Comparison of ENCODE assay signal across 8 cellular contexts in genomic region chr10:73095479-73096021, GRCh38. TPM values are rescaled to one million over a fixed set of nuclear protein-coding genes. Genes with fewer than 3 reads are reported as not detected.
DNase-seq lines count a peak whose midpoint lies in the region; FAIRE-seq and TF ChIP-seq lines count a peak whose summit lies in the region.

No MANE protein-coding gene starts in this region.

- WGBS in H1 (ENCODE audit: extremely low coverage in 1 of 2, insufficient coverage in 1 of 2, insufficient read length in 1 of 2, insufficient replicate concordance in 2 of 2, low coverage in 1 of 2, low lambda C conversion rate in 2 of 2, missing lambda C conversion rate in 1 of 2), 2 experiments, result 2% methylated on average over 15 of the region's 15 CpGs; no CpG with 5 or more reads in 1 of the 2 experiments
- no CpG with 5 or more reads among the region's 15 CpGs for WGBS in mesendoderm (ENCODE audit: extremely low coverage, insufficient coverage, low lambda C conversion rate)

- DNase-seq in DMS53 (lab: John Stamatoyannopoulos, UW), result peak; percentile 55
- no peak for DNase-seq in DMS53 treated with DMSO at 0.1 percent for 48 hours (lab: John Stamatoyannopoulos, UW; ENCODE audit: unreplicated experiment)
- peak; percentile 47 for DNase-seq in NAMALWA (ENCODE audit: low spot score)
- peak; percentile 28 for DNase-seq in activated CD4-positive, alpha-beta T cell treated with anti-CD3 and anti-CD28 coated beads, Interleukin-2, amount 50 U/mL, for 1 hour
- DNase-seq in H1 (ENCODE audit: low read depth in 1 of 2, low spot score in 2 of 2), result no peak
- DNase-seq in mesendoderm, result peak; percentile 84
- DNase-seq in 8988T, result no peak

- no peak for TF ChIP-seq RAD21 in H1 (IDR thresholded peaks at IDR 0.05 in 1 of 2, conservative IDR thresholded peaks at IDR 0.05 in 1 of 2; ENCODE audit: low read depth in 2 of 2, low read length in 2 of 2)

- H3K79me2 ChIP-seq in H1 (ENCODE audit: control insufficient read depth in 1 of 2, insufficient read depth in 2 of 2, low read length in 2 of 2) (peaks cover 0 to 34% of the 10 kb centered on the region in 2 experiments; a peak in 3 of 4 replicates), mesendoderm (ENCODE audit: control insufficient read depth, insufficient read depth, low read length) (peaks cover 17% of the 10 kb centered on the region)

- no peaks in the 10 kb centered on the region for H4K20me1 ChIP-seq in H1 (replicated peaks in 1 of 2; ENCODE audit: control insufficient read depth in 1 of 2, insufficient read depth in 2 of 2, low read length in 2 of 2)

- no peak for TF ChIP-seq CTCF in H1 (IDR thresholded peaks at IDR 0.05; ENCODE audit: control extremely low read depth in 1 of 3, insufficient read depth in 1 of 3, low read depth in 1 of 3, low read length in 3 of 3)

- no peak overlapping the region for H2BK20ac ChIP-seq in H1 (ENCODE audit: low read length)

- H3K27ac ChIP-seq in H1 (ENCODE audit: low read depth, low read length), result peak overlapping the region; percentile 78; the same call in 1 of the 2 replicates
- H3K27ac ChIP-seq in mesendoderm (ENCODE audit: low read depth, low read length), result peak overlapping the region; percentile 95
- H3K27ac ChIP-seq in stomach smooth muscle (ENCODE audit: low read length), result peak overlapping the region; percentile 91

- H2BK5ac ChIP-seq in H1 (ENCODE audit: low read depth, low read length) (no peak overlapping the region), mesendoderm (ENCODE audit: low read length) (peak overlapping the region; percentile 58)

- H3K27me3 ChIP-seq in H1 (replicated peaks in 1 of 4; ENCODE audit: control insufficient read depth in 3 of 4, extremely low read depth in 1 of 4, insufficient read depth in 3 of 4, low read length in 3 of 4), result no peaks in the 10 kb centered on the region
- H3K27me3 ChIP-seq in mesendoderm (ENCODE audit: insufficient read depth, low read length, poor library complexity), result no peaks in the 10 kb centered on the region
- no peaks in the 10 kb centered on the region for H3K27me3 ChIP-seq in stomach smooth muscle (ENCODE audit: control insufficient read depth in 1 of 2, insufficient read depth in 2 of 2, low read length in 2 of 2)

- no peak overlapping the region for H4K91ac ChIP-seq in H1 (replicated peaks; ENCODE audit: insufficient read length, low read length)

- no peak overlapping the region for H3K14ac ChIP-seq in H1 (ENCODE audit: insufficient read length)

- H3K4me1 ChIP-seq in H1 (replicated peaks in 1 of 4; ENCODE audit: control insufficient read depth in 3 of 4, insufficient read depth in 4 of 4, low read length in 3 of 4) (peaks cover 0 to 2% (median 0%) of the 10 kb centered on the region in 4 experiments; a peak in 1 of 7 replicates), mesendoderm (ENCODE audit: control insufficient read depth, low read depth, low read length) (peaks cover 2% of the 10 kb centered on the region), stomach smooth muscle (ENCODE audit: control insufficient read depth, insufficient read depth, low read length) (peaks cover 17% of the 10 kb centered on the region)

- H3K9me3 ChIP-seq in H1 (ENCODE audit: insufficient read depth in 2 of 2, low read depth in 1 of 2, low read length in 1 of 2), result no peaks in the 10 kb centered on the region
- no peaks in the 10 kb centered on the region for H3K9me3 ChIP-seq in stomach smooth muscle (ENCODE audit: control insufficient read depth in 2 of 2, low read length in 2 of 2)

- FAIRE-seq in H1 (lab: Jason Lieb, UNC), result no peak

- no peak for TF ChIP-seq POLR2A in H1 (IDR thresholded peaks at IDR 0.05; ENCODE audit: control extremely low read depth in 1 of 2, low read depth in 2 of 2, low read length in 2 of 2)

- H2BK120ac ChIP-seq in H1 (replicated peaks; ENCODE audit: low read depth, low read length) (no peak overlapping the region), mesendoderm (ENCODE audit: low read depth, low read length) (no peak overlapping the region)

- no peak overlapping the region for H3K23ac ChIP-seq in H1 (ENCODE audit: insufficient read length)
- H3K23ac ChIP-seq in mesendoderm (ENCODE audit: low read length), result peak overlapping the region; percentile 83

- H3K4me3 ChIP-seq in H1 (ENCODE audit: extremely low read depth in 1 of 4, insufficient read depth in 2 of 4, low read depth in 3 of 4, low read length in 4 of 4) (peak overlapping the region; percentile 50 to 89 (median 78)), mesendoderm (ENCODE audit: low read length) (peak overlapping the region; percentile 95), stomach smooth muscle (ENCODE audit: low read length in 2 of 2) (peak overlapping the region; percentile 92 to 97)

- H4K8ac ChIP-seq in H1 (ENCODE audit: extremely low read depth, insufficient read depth, low read length) (no peak overlapping the region), mesendoderm (ENCODE audit: low read depth, low read length) (no peak overlapping the region)

- no peak for TF ChIP-seq EP300 in H1 (IDR thresholded peaks at IDR 0.05; ENCODE audit: borderline replicate concordance in 1 of 2, low read depth in 2 of 2, low read length in 2 of 2)

- CTCF ChIA-PET in H1 (lab: Charles Lee; ENCODE audit: partially characterized antibody), result interaction anchor here (0.6 to 6.9 kb wide), 10 partner anchors 14 to 822 kb away, joined by 3 to 41 read pairs (median 4); partner anchors contain the start of genes DDIT4 and NUDT13

- H3K23me2 ChIP-seq in H1 (ENCODE audit: low read depth, low read length), result no peaks in the 10 kb centered on the region; the same call in 1 of the 2 replicates

- H3K18ac ChIP-seq in H1 (ENCODE audit: extremely low read depth, low read length), result no peak overlapping the region
- peak overlapping the region; percentile 85 for H3K18ac ChIP-seq in mesendoderm (ENCODE audit: low read length)

- peak overlapping the region; percentile 44 to 79 (median 65); a peak in 6 of 7 replicates for H3K9ac ChIP-seq in H1 (replicated peaks in 1 of 4; ENCODE audit: extremely low read depth in 1 of 4, low read depth in 3 of 4, low read length in 3 of 4)
- H3K9ac ChIP-seq in mesendoderm (ENCODE audit: low read length), result peak overlapping the region; percentile 99
- peak overlapping the region; percentile 80 to 81 for H3K9ac ChIP-seq in stomach smooth muscle (ENCODE audit: low read length in 2 of 2)

- no peak overlapping the region for H2BK12ac ChIP-seq in H1 (ENCODE audit: low read depth, low read length)

- H3K4me2 ChIP-seq in H1 (ENCODE audit: insufficient read depth in 1 of 2, low read depth in 2 of 2, low read length in 2 of 2) (peak overlapping the region; percentile 78 to 87), mesendoderm (ENCODE audit: low read length) (peak overlapping the region; percentile 75)

- H2AFZ ChIP-seq in H1 (ENCODE audit: low read length), result 0 out of 2 replicates have a peak overlapping the region, but pooled peaks have one; percentile 65

- POLR2A ChIA-PET in H1 (lab: Charles Lee; ENCODE audit: partially characterized antibody), result interaction anchor here (0.6 to 8.0 kb wide), 18 partner anchors 8 to 742 kb away, joined by 3 to 82 read pairs (median 4); partner anchors contain the start of genes DNAJC9 and NUDT13

- no peak overlapping the region for H2BK15ac ChIP-seq in H1 (ENCODE audit: low read length)
- H2BK15ac ChIP-seq in mesendoderm (replicated peaks; ENCODE audit: low read depth), result no peak overlapping the region

- H3K36me3 ChIP-seq in H1 (ENCODE audit: control insufficient read depth in 2 of 4, insufficient read depth in 4 of 4, low read length in 3 of 4) (no peaks in the 10 kb centered on the region), mesendoderm (ENCODE audit: control insufficient read depth, insufficient read depth, low read length) (no peaks in the 10 kb centered on the region), stomach smooth muscle (ENCODE audit: control insufficient read depth in 2 of 2, insufficient read depth in 2 of 2, low read length in 2 of 2) (peaks cover 0 to 3% of the 10 kb centered on the region in 2 donors)

- H3K4ac ChIP-seq in H1 (replicated peaks; ENCODE audit: insufficient read length, low read depth, low read length), result no peak overlapping the region
- no peak overlapping the region for H3K4ac ChIP-seq in mesendoderm (ENCODE audit: low read depth, low read length)

- no peak overlapping the region for H4K5ac ChIP-seq in H1 (ENCODE audit: insufficient read length, low read depth, low read length)
- H4K5ac ChIP-seq in mesendoderm (ENCODE audit: low read length), result no peak overlapping the region

- no peak overlapping the region for H2AK5ac ChIP-seq in H1 (ENCODE audit: low read depth, low read length)
- no peak overlapping the region for H2AK5ac ChIP-seq in mesendoderm (ENCODE audit: low read length)

- peaks cover 4% of the 10 kb centered on the region; the same call in 1 of the 2 replicates for H3K79me1 ChIP-seq in H1 (ENCODE audit: low read depth, low read length)
- peaks cover 4% of the 10 kb centered on the region for H3K79me1 ChIP-seq in mesendoderm (ENCODE audit: low read length)

- no peak overlapping the region for H3K56ac ChIP-seq in H1 (replicated peaks; ENCODE audit: insufficient read length, low read depth, low read length)
- peak overlapping the region; percentile 99 for H3K56ac ChIP-seq in mesendoderm (ENCODE audit: low read length)

TF ChIP-seq in H1, 55 proteins besides CTCF, POLR2A, EP300 and RAD21 (continues in another document):
- no peak for TF ChIP-seq EGR1 (IDR thresholded peaks at IDR 0.05; ENCODE audit: borderline replicate concordance, low read depth, low read length)

RNA-seq across cellular contexts. Expression of gene P4HA1, which starts 1.1 kb away (rescaled TPM):
- total RNA-seq in H1 (2021; fragmentation: NEBNext Ultra II Directional; extraction: Animal tissue kit (Norgen Biotek cat#: 25700)), result 25.3 and 25.7 TPM in 2 replicates
- polyA plus RNA-seq in H1 (2011; rRNA removed), result 6.7 and 12.0 TPM in 2 replicates
- 18.8 TPM for polyA plus RNA-seq in H1 (2011; cell fraction: cytosol; rRNA removed)
- polyA plus RNA-seq in H1 (2011; cell fraction: nucleus; rRNA removed), result 4.6 TPM
- 14.5 to 23.7 TPM (median 15.0 TPM) in 4 replicates for polyA plus RNA-seq in H1 (2012, experiment 1 of 2)
- 2.5 TPM for polyA plus RNA-seq in H1 (2012, experiment 2 of 2)
- 53.0 TPM for polyA plus RNA-seq in H1 (2013, experiment 1 of 2)
- 53.0 TPM for polyA plus RNA-seq in H1 (2013, experiment 2 of 2)
- 15.6 and 23.5 TPM in 2 replicates for polyA minus RNA-seq in H1 (2011; rRNA and poly(A)+ RNA removed)
- polyA minus RNA-seq in H1 (2011; cell fraction: cytosol; rRNA and poly(A)+ RNA removed), result 14.9 TPM
- 13.6 TPM for polyA minus RNA-seq in H1 (2011; cell fraction: nucleus; rRNA and poly(A)+ RNA removed)
- 29.6 TPM for polyA plus RNA-seq in mesendoderm (2013, experiment 1 of 2)
- polyA plus RNA-seq in mesendoderm (2013, experiment 2 of 2), result 28.6 TPM

RNA-seq across cellular contexts. Expression of gene NUDT13, which starts 14.7 kb away (rescaled TPM):
- total RNA-seq in H1 (2021; fragmentation: NEBNext Ultra II Directional; extraction: Animal tissue kit (Norgen Biotek cat#: 25700)), result 1.5 and 1.9 TPM in 2 replicates
- polyA plus RNA-seq in H1 (2011; rRNA removed), result 0.83 and 1.9 TPM in 2 replicates
- 2.8 TPM for polyA plus RNA-seq in H1 (2011; cell fraction: cytosol; rRNA removed)
- polyA plus RNA-seq in H1 (2011; cell fraction: nucleus; rRNA removed), result 1.9 TPM
- polyA plus RNA-seq in H1 (2012, experiment 1 of 2), result 2.6 to 3.9 TPM (median 3.4 TPM) in 4 replicates
- polyA plus RNA-seq in H1 (2012, experiment 2 of 2), result 0.35 TPM
- 1.8 TPM for polyA plus RNA-seq in H1 (2013, experiment 1 of 2)
- 2.1 TPM for polyA plus RNA-seq in H1 (2013, experiment 2 of 2)
- polyA minus RNA-seq in H1 (2011; rRNA and poly(A)+ RNA removed), result 1.2 and 2.4 TPM in 2 replicates
- 0.95 TPM for polyA minus RNA-seq in H1 (2011; cell fraction: cytosol; rRNA and poly(A)+ RNA removed)
- 1.6 TPM for polyA minus RNA-seq in H1 (2011; cell fraction: nucleus; rRNA and poly(A)+ RNA removed)
- 1.1 TPM for polyA plus RNA-seq in mesendoderm (2013, experiment 1 of 2)
- polyA plus RNA-seq in mesendoderm (2013, experiment 2 of 2), result 1.1 TPM

Comparison
In these comparisons a context has a peak if more than half of its experiments do, and no peak if none do; other contexts are left out.
1. DNase-seq: peak in DMS53 (single experiment), NAMALWA (single experiment), activated CD4-positive, alpha-beta T cell treated with anti-CD3 and anti-CD28 coated beads, Interleukin-2, amount 50 U/mL, for 1 hour (single experiment) and mesendoderm (single experiment); none in DMS53 treated with DMSO at 0.1 percent for 48 hours (single experiment), H1 (0 of 2) and 8988T (single experiment).
2. Peak in every context shown above with its lines, with median percentiles within 50 percentile points of each other: H3K27ac ChIP-seq, H3K4me3 ChIP-seq and H3K9ac ChIP-seq.